In genomic region chr1:41493117-41493536, GRCh38 we compare ENCODE assay signal across 11 cellular contexts. TPM values are rescaled to one million over a fixed set of nuclear protein-coding genes. Genes with fewer than 3 reads are reported as not detected.
DNase-seq lines count a peak whose midpoint lies in the region; TF ChIP-seq lines count a peak whose summit lies in the region.
"Had no signal": no experiment of that assay in that cellular context is flagged by ENCODE, and none has a peak within 500 bp of the region (broad histone marks: within the 10 kb centered on the region; RNA-seq: fewer than 3 reads in every experiment).

No MANE protein-coding gene starts in this region.

- H3K4me3 Mint-ChIP-seq in endodermal cell = no peak overlapping the region

- no peaks in the 10 kb centered on the region for H3K36me3 Mint-ChIP-seq in endodermal cell (ENCODE audit: low read depth)

- no peak overlapping the region for H3K27ac Mint-ChIP-seq in endodermal cell

- H3K27me3 ChIP-seq in adipocyte (replicated peaks; ENCODE audit: control insufficient read depth, insufficient read depth, low read length) (no peaks in the 10 kb centered on the region), endodermal cell (ENCODE audit: control insufficient read depth, insufficient read depth, low read length, poor library complexity, severe bottlenecking) (no peaks in the 10 kb centered on the region)

- H3K27ac ChIP-seq in HEK293 (ENCODE audit: extremely low read depth, low read depth, low read length) = no peak overlapping the region
- no peak overlapping the region for H3K27ac ChIP-seq in endodermal cell (ENCODE audit: low read depth, low read length)

- peaks cover 9% of the 10 kb centered on the region for H3K4me1 Mint-ChIP-seq in endodermal cell

- TF ChIP-seq CTCF in HEK293 (tag by site-specific recombination; IDR thresholded peaks at IDR 0.05) (no peak), endodermal cell (conservative IDR thresholded peaks at IDR 0.05) (no peak)

- WGBS in endodermal cell (ENCODE audit: insufficient coverage in 1 of 2, insufficient read length in 1 of 2), 2 experiments = 93 to 100% methylated on average over 1 to 5 of the region's 5 CpGs

- peaks cover 2% of the 10 kb centered on the region for H3K4me1 ChIP-seq in HEK293 (ENCODE audit: control insufficient read depth, insufficient read depth, low read length)
- peaks cover 12% of the 10 kb centered on the region for H3K4me1 ChIP-seq in adipocyte (ENCODE audit: control insufficient read depth, insufficient read depth, low read length)
- H3K4me1 ChIP-seq in endodermal cell (ENCODE audit: control insufficient read depth, insufficient read depth, low read length) = peaks cover 8% of the 10 kb centered on the region

- no peaks in the 10 kb centered on the region for H3K9me3 Mint-ChIP-seq in endodermal cell

- H3K9me3 ChIP-seq in HEK293 (ENCODE audit: control insufficient read depth, insufficient read depth, low read depth, low read length) (no peaks in the 10 kb centered on the region), adipocyte (ENCODE audit: control insufficient read depth, low read length) (no peaks in the 10 kb centered on the region), endodermal cell (ENCODE audit: control insufficient read depth, low read length) (no peaks in the 10 kb centered on the region)

- H3K9ac ChIP-seq in adipocyte (ENCODE audit: low read length) (no peak overlapping the region), endodermal cell (ENCODE audit: extremely low read depth, low read length, poor library complexity, severe bottlenecking) (no peak overlapping the region)

- DNase-seq in AG08396 (ENCODE audit: low spot score) (peak; percentile 67), adipocyte (ENCODE audit: low read depth) (peak; percentile 85), iris pigment epithelial cell (ENCODE audit: low read depth) (peak; percentile 95), NCI-H2107 treated with DMSO at 0.1 percent for 48 hours (lab: John Stamatoyannopoulos, UW; ENCODE audit: unreplicated experiment) (no peak), cerebellar cortex (ENCODE audit: low spot score) (no peak), endodermal cell (no peak), DMS79 treated with DMSO at 0.1 percent for 48 hours (lab: John Stamatoyannopoulos, UW) (no peak)
- DNase-seq: NCI-H1417, SIG-M5 had no signal

- CTCF ChIA-PET in HEK293 (lab: Yijun Ruan, JAX) = interaction anchor here (0.6 to 4.2 kb wide), 21 partner anchors 9 to 226 kb away, joined by 3 to 34 read pairs (median 5); partner anchors contain the start of gene EDN2

- no peak overlapping the region for H3K4me3 ChIP-seq in HEK293 (ENCODE audit: low read depth, low read length)
- no peak overlapping the region for H3K4me3 ChIP-seq in adipocyte (ENCODE audit: low read length)
- no peak overlapping the region for H3K4me3 ChIP-seq in endodermal cell (ENCODE audit: low read length)

- H3K27me3 Mint-ChIP-seq in endodermal cell (ENCODE audit: insufficient read depth) = peaks cover 14% of the 10 kb centered on the region

- H3K36me3 ChIP-seq in HEK293 (ENCODE audit: control insufficient read depth in 2 of 2, insufficient read depth in 1 of 2, low read length in 2 of 2) (no peaks in the 10 kb centered on the region), adipocyte (ENCODE audit: control insufficient read depth, insufficient read depth, low read length, severe bottlenecking) (no peaks in the 10 kb centered on the region), endodermal cell (ENCODE audit: control insufficient read depth, insufficient read depth, low read length) (no peaks in the 10 kb centered on the region)

- POLR2A ChIA-PET in HEK293 (lab: Yijun Ruan, JAX) = interaction anchor here (0.5 to 1.4 kb wide), 3 partner anchors 9 to 500 kb away, joined by 3 to 4 read pairs (median 3); partner anchors contain the start of gene EDN2

TF ChIP-seq in HEK293, 187 proteins besides CTCF, POLR2A, EP300 and RAD21 (continues in another document):
- peak; percentile 60; the same call in 1 of the 2 replicates for TF ChIP-seq ZFP37 (tag by site-specific recombination; IDR thresholded peaks at IDR 0.05)
- TF ChIP-seq ZNF121 (tag by site-specific recombination; IDR thresholded peaks at IDR 0.05) = no peak
- TF ChIP-seq ZNF48 (tag by site-specific recombination; IDR thresholded peaks at IDR 0.05) = no peak
- TF ChIP-seq ZNF146 (tag by site-specific recombination; IDR thresholded peaks at IDR 0.05) = no peak
- TF ChIP-seq ZNF169 (tag by site-specific recombination; IDR thresholded peaks at IDR 0.05) = no peak
- TF ChIP-seq PRDM1 (tag by site-specific recombination; IDR thresholded peaks at IDR 0.05) = no peak
- TF ChIP-seq ZNF664 (tag by site-specific recombination; IDR thresholded peaks at IDR 0.05) = no peak
- TF ChIP-seq ZNF701 (tag by site-specific recombination; IDR thresholded peaks at IDR 0.05) = no peak
- TF ChIP-seq PRDM6 (tag by site-specific recombination; IDR thresholded peaks at IDR 0.05) = no peak
- no peak for TF ChIP-seq ZNF529 (tag by site-specific recombination; IDR thresholded peaks at IDR 0.05; ENCODE audit: insufficient replicate concordance)
- TF ChIP-seq GLIS2 (tag by site-specific recombination; IDR thresholded peaks at IDR 0.05) = peak; percentile 89
- TF ChIP-seq KLF1 (tag by site-specific recombination; IDR thresholded peaks at IDR 0.05) = no peak; the same call in 1 of the 2 replicates
- no peak for TF ChIP-seq ZNF518A (tag by site-specific recombination; conservative IDR thresholded peaks at IDR 0.05; ENCODE audit: low read depth)
- peak; percentile 75 for TF ChIP-seq PATZ1 (tag by site-specific recombination; IDR thresholded peaks at IDR 0.05)
- TF ChIP-seq ZNF10 (tag by site-specific recombination; IDR thresholded peaks at IDR 0.05) = peak; percentile 24; the same call in 1 of the 2 replicates
- TF ChIP-seq SCRT1 (tag by site-specific recombination; IDR thresholded peaks at IDR 0.05; ENCODE audit: borderline replicate concordance) = no peak
- TF ChIP-seq ZBTB48 (tag by site-specific recombination; IDR thresholded peaks at IDR 0.05) = peak; percentile 77

RNA-seq across cellular contexts. Expression of gene EDN2, which starts 8.6 kb away (rescaled TPM):
- not detected for total RNA-seq in endodermal cell
- 0.18 TPM for polyA plus RNA-seq in endodermal cell (2013, experiment 1 of 2)
- not detected for polyA plus RNA-seq in endodermal cell (2013, experiment 2 of 2)
- total RNA-seq: mononuclear cell had no signal

Comparison
In these comparisons a context has a peak if more than half of its experiments do, and no peak if none do; other contexts are left out.
1. DNase-seq: peak in AG08396 (single experiment), adipocyte (single experiment) and iris pigment epithelial cell (single experiment); none in NCI-H2107 treated with DMSO at 0.1 percent for 48 hours (single experiment), cerebellar cortex (single experiment), endodermal cell (single experiment) and DMS79 treated with DMSO at 0.1 percent for 48 hours (single experiment).